In genomic region chr6:29747688-29748250, GRCh38 we compare ENCODE assay signal across 10 cellular contexts.
DNase-seq lines count a peak whose midpoint lies in the region; TF ChIP-seq lines count a peak whose summit lies in the region.
"Had no signal": no experiment of that assay in that cellular context is flagged by ENCODE, and none has a peak within 500 bp of the region (broad histone marks: within the 10 kb centered on the region; RNA-seq: fewer than 3 reads in every experiment).

No MANE protein-coding gene starts in this region.

- H3K36me3 ChIP-seq in effector memory CD4-positive, alpha-beta T cell (ENCODE audit: control insufficient read depth, insufficient read depth, low read length) = no peaks in the 10 kb centered on the region

- H3K4me1 ChIP-seq in effector memory CD4-positive, alpha-beta T cell (ENCODE audit: control insufficient read depth, insufficient read depth, low read length, poor library complexity, severe bottlenecking) = peaks cover 11% of the 10 kb centered on the region

- H3K9me3 ChIP-seq in effector memory CD4-positive, alpha-beta T cell (ENCODE audit: control insufficient read depth, low read length) = no peaks in the 10 kb centered on the region

- peak overlapping the region; percentile 75 for H3K4me3 ChIP-seq in LNCaP clone FGC (ENCODE audit: low read depth, low read length)
- H3K4me3 ChIP-seq in effector memory CD4-positive, alpha-beta T cell (ENCODE audit: insufficient read depth, low read depth, low read length, poor library complexity, severe bottlenecking) = peak overlapping the region; percentile 89

- H3K27me3 Mint-ChIP-seq in nephron progenitor cell (ENCODE audit: low read depth, poor library complexity) = peaks cover 90% of the 10 kb centered on the region

- no peaks in the 10 kb centered on the region for H3K9me3 Mint-ChIP-seq in nephron progenitor cell

- peak overlapping the region; percentile 87 for H3K4me3 Mint-ChIP-seq in nephron progenitor cell

- H3K4me1 Mint-ChIP-seq in nephron progenitor cell = peaks cover 30% of the 10 kb centered on the region

- DNase-seq in LNCaP clone FGC (ENCODE audit: low read depth) (no peak), nephron progenitor cell (no peak), Ammon's horn (ENCODE audit: low spot score) (no peak), NCI-H510A (lab: John Stamatoyannopoulos, UW) (no peak), NCI-H226 (no peak)
- DNase-seq in effector memory CD4-positive, alpha-beta T cell = no peak
- DNase-seq in activated CD4-positive, CD25-positive, alpha-beta regulatory T cell (lab: John Stamatoyannopoulos, UW) = no peak
- DNase-seq: midbrain, MV-4-11 had no signal

- no peaks in the 10 kb centered on the region for H3K27me3 ChIP-seq in effector memory CD4-positive, alpha-beta T cell (replicated peaks; ENCODE audit: control insufficient read depth, insufficient read depth, low read length, poor library complexity, severe bottlenecking)

- no peak overlapping the region for H3K27ac Mint-ChIP-seq in nephron progenitor cell

- no peaks in the 10 kb centered on the region for H3K36me3 Mint-ChIP-seq in nephron progenitor cell (ENCODE audit: low read depth)

- TF ChIP-seq CTCF in C4-2B (conservative IDR thresholded peaks at IDR 0.05) (no peak), LNCaP clone FGC (IDR thresholded peaks at IDR 0.05; ENCODE audit: control insufficient read depth, extremely low read depth, insufficient read depth) (no peak), nephron progenitor cell (IDR thresholded peaks at IDR 0.05) (no peak)

- H3K27ac ChIP-seq in C4-2B = peak overlapping the region; percentile 61; the same call in 1 of the 2 replicates
- H3K27ac ChIP-seq in effector memory CD4-positive, alpha-beta T cell (ENCODE audit: insufficient read depth, low read length, poor library complexity, severe bottlenecking) = no peak overlapping the region
